Comparison of ENCODE assay signal across 34 cellular contexts in the genomic region with DNA sequence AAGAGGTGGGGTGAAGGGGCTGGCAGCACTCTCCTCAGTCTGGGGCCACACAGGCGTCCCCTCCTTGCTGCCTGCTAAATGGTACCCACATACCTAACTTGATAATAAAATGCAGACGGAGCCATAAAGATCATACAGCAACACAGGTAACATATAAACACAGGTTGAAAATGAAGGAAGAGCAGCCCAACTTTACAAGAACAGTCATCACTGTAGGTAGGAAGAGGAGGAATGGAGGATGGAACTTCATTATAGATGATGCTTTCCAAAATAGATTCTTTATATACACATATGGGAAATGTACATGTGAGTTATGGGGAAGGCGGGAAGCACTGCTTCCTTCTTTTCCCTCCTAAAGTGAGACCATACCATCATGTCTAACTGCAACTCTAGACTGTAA.
"Had no signal": no experiment of that assay in that cellular context is flagged by ENCODE, and none has a peak within 500 bp of the region (broad histone marks: within the 10 kb centered on the region; RNA-seq: fewer than 3 reads in every experiment).

No MANE protein-coding gene starts in this region.

- H3K9me3 ChIP-seq: MG63 had no signal

- H3K27ac ChIP-seq: KMS-11 had no signal

- H3K4me3 ChIP-seq: MG63 had no signal

- DNase-seq: Karpas-422, Kasumi-1, MG63, MM.1S, MV-4-11, NCI-H1048, NCI-H1092, NCI-H1092 treated with DMSO at 0.1 percent for 48 hours, NCI-H1105, NCI-H1105 treated with DMSO at 0.1 percent for 48 hours, NCI-H1417, NCI-H1417 treated with DMSO at 0.1 percent for 48 hours, NCI-H1436, NCI-H1436 treated with DMSO at 0.1 percent for 48 hours, NCI-H146, NCI-H1694, NCI-H1694 treated with DMSO at 0.1 percent for 48 hours, NCI-H187, NCI-H187 treated with DMSO at 0.1 percent for 48 hours, NCI-H1930, NCI-H2029, NCI-H2029 treated with DMSO at 0.1 percent for 48 hours, NCI-H2081, NCI-H2081 treated with DMSO at 0.1 percent for 48 hours, NCI-H2107, NCI-H2171, NCI-H2171 treated with DMSO at 0.1 percent for 48 hours, NCI-H2227 treated with DMSO at 0.1 percent for 48 hours, NCI-H226, NCI-H345, NCI-H446, NCI-H446 treated with DMSO at 0.1 percent for 48 hours, NCI-H510A had no signal
